22 cellular contexts compared by ENCODE assay signal in the genomic region with DNA sequence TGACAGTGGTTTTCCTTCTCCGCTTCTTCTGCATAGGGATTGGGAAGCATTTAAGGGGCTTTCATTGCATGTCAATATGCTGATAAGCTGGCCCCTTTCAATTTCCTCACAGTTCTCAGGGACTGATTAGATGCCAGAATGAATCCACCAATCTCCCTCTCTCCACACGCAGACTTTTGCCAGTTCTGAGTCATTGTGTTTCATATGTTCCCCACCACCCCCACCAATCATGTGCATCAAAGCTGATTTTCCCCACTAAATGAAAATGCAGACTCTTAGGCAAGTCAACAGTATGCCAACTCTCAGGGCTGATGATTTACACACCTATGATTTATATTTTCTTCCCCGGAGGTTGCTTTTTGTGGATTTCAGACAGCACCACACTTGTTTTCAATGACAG. TPM values are rescaled to one million over a fixed set of nuclear protein-coding genes. Genes with fewer than 3 reads are reported as not detected.
DNase-seq lines count a peak whose midpoint lies in the region; ATAC-seq, FAIRE-seq and TF ChIP-seq lines count a peak whose summit lies in the region.
"Had no signal": no experiment of that assay in that cellular context is flagged by ENCODE, and none has a peak within 500 bp of the region (broad histone marks: within the 10 kb centered on the region; RNA-seq: fewer than 3 reads in every experiment).

No MANE protein-coding gene starts in this region.

- H3K27me3 ChIP-seq in HUES48 (ENCODE audit: control insufficient read depth, insufficient read depth, low read length), result no peaks in the 10 kb centered on the region
- no peaks in the 10 kb centered on the region for H3K27me3 ChIP-seq in pancreas
- H3K27me3 ChIP-seq: left lung had no signal

- no peaks in the 10 kb centered on the region for H3K36me3 Mint-ChIP-seq in nephron progenitor cell (ENCODE audit: low read depth)
- H3K36me3 Mint-ChIP-seq: activated naive CD8-positive, alpha-beta T cell treated with anti-CD3 and anti-CD28 coated beads, Interleukin-2, amount 10 ng/mL, durations not matched to agents 7 days and 5 days; stimulated activated effector memory CD8-positive, alpha-beta T cell treated with anti-CD3 and anti-CD28 coated beads, Interleukin-12 subunit alpha, Interleukin-12 subunit beta, amount 100 ng/mL, for 72 hours had no signal

- DNase-seq in NCI-H1694 (lab: John Stamatoyannopoulos, UW) (peak; percentile 7), NCI-H1694 treated with DMSO at 0.1 percent for 48 hours (lab: John Stamatoyannopoulos, UW) (no peak), astrocyte of the hippocampus (ENCODE audit: low read depth, low spot score) (peak; percentile 57), nephron progenitor cell (no peak), pancreas (no peak), NCI-H128 (lab: John Stamatoyannopoulos, UW; ENCODE audit: unreplicated experiment) (no peak)
- DNase-seq: activated naive CD8-positive, alpha-beta T cell treated with anti-CD3 and anti-CD28 coated beads, Interleukin-2, amount 10 ng/mL, durations not matched to agents 7 days and 5 days; CD4-positive, alpha-beta T cell; DND-41; effector memory CD4-positive, alpha-beta T cell; gastrocnemius medialis; left lung; NCI-H2081; trophoblast cell had no signal

- peaks cover 17% of the 10 kb centered on the region for H3K9me3 Mint-ChIP-seq in nephron progenitor cell
- H3K9me3 Mint-ChIP-seq: activated naive CD8-positive, alpha-beta T cell treated with anti-CD3 and anti-CD28 coated beads, Interleukin-2, amount 10 ng/mL, durations not matched to agents 7 days and 5 days; CD4-positive, alpha-beta T cell; stimulated activated effector memory CD8-positive, alpha-beta T cell treated with anti-CD3 and anti-CD28 coated beads, Interleukin-12 subunit alpha, Interleukin-12 subunit beta, amount 100 ng/mL, for 72 hours had no signal

- WGBS in pancreas, 2 donors, result 56 to 61% methylated on average over 3 of the region's 3 CpGs

- H3K27me3 Mint-ChIP-seq in nephron progenitor cell (ENCODE audit: low read depth, poor library complexity), result no peaks in the 10 kb centered on the region

- peaks cover 41% of the 10 kb centered on the region for H3K4me1 ChIP-seq in HUES48 (ENCODE audit: control insufficient read depth, insufficient read depth, low read length)
- H3K4me1 ChIP-seq in pancreas, result no peaks in the 10 kb centered on the region
- H3K4me1 ChIP-seq: gastrocnemius medialis had no signal

- ATAC-seq in pancreas (no peak), HG03280 (IDR thresholded peaks at IDR 0.05; ENCODE audit: unreplicated experiment) (no peak)
- ATAC-seq: gastrocnemius medialis, left lung had no signal

- no peak overlapping the region for H3K9ac ChIP-seq in HUES48 (ENCODE audit: low read depth, low read length)

- intact Hi-C loops in pancreas (cut with DNase I), result loop anchor here in 1 of 3 donors (10.0 kb wide), 1 partner anchor 126 kb away; no protein-coding TSS in a partner anchor

- H3K27ac ChIP-seq in HUES48 (ENCODE audit: low read depth, low read length), result peak overlapping the region; percentile 47
- no peak overlapping the region for H3K27ac ChIP-seq in pancreas
- H3K27ac ChIP-seq: 22Rv1, gastrocnemius medialis, left lung, skin epidermis had no signal

- H3K4me3 ChIP-seq in HUES48 (ENCODE audit: low read depth, low read length) (no peak overlapping the region), pancreas (no peak overlapping the region)
- H3K4me3 ChIP-seq: gastrocnemius medialis, left lung, skin epidermis had no signal

- no peak for TF ChIP-seq CTCF in nephron progenitor cell (IDR thresholded peaks at IDR 0.05)
- no peak for TF ChIP-seq CTCF in pancreas (IDR thresholded peaks at IDR 0.05)

- no peak overlapping the region for H3K4me3 Mint-ChIP-seq in nephron progenitor cell
- H3K4me3 Mint-ChIP-seq: activated naive CD8-positive, alpha-beta T cell treated with anti-CD3 and anti-CD28 coated beads, Interleukin-2, amount 10 ng/mL, durations not matched to agents 7 days and 5 days; CD4-positive, alpha-beta T cell; stimulated activated effector memory CD8-positive, alpha-beta T cell treated with anti-CD3 and anti-CD28 coated beads, Interleukin-12 subunit alpha, Interleukin-12 subunit beta, amount 100 ng/mL, for 72 hours had no signal

- peak overlapping the region; percentile 4 for H3K27ac Mint-ChIP-seq in nephron progenitor cell
- H3K27ac Mint-ChIP-seq: activated naive CD8-positive, alpha-beta T cell treated with anti-CD3 and anti-CD28 coated beads, Interleukin-2, amount 10 ng/mL, durations not matched to agents 7 days and 5 days; CD4-positive, alpha-beta T cell; stimulated activated effector memory CD8-positive, alpha-beta T cell treated with anti-CD3 and anti-CD28 coated beads, Interleukin-12 subunit alpha, Interleukin-12 subunit beta, amount 100 ng/mL, for 72 hours had no signal

- peaks cover 27% of the 10 kb centered on the region for H3K4me1 Mint-ChIP-seq in nephron progenitor cell

- H3K36me3 ChIP-seq in HUES48 (ENCODE audit: control insufficient read depth, insufficient read depth, low read length) (no peaks in the 10 kb centered on the region), pancreas (no peaks in the 10 kb centered on the region)
- H3K36me3 ChIP-seq: gastrocnemius medialis, left lung had no signal

- FAIRE-seq in pancreas (lab: Jason Lieb, UNC), result no peak
- FAIRE-seq: GM19239 had no signal

- H3K9me3 ChIP-seq in HUES48 (ENCODE audit: control insufficient read depth, insufficient read depth, low read length) (no peaks in the 10 kb centered on the region), pancreas (no peaks in the 10 kb centered on the region)
- H3K9me3 ChIP-seq: gastrocnemius medialis, left lung had no signal

RNA-seq across cellular contexts. Expression of a gene that starts 47.8 kb away (rescaled TPM):
- total RNA-seq in pancreas, result not detected
- polyA plus RNA-seq in pancreas, result not detected
- total RNA-seq: activated naive CD8-positive, alpha-beta T cell treated with anti-CD3 and anti-CD28 coated beads, Interleukin-2, amount 10 ng/mL, durations not matched to agents 7 days and 5 days; CD4-positive, alpha-beta T cell; gastrocnemius medialis; HepG2; omental fat pad had no signal
- polyA plus RNA-seq: HepG2 had no signal

Comparison
In these comparisons a context has a peak if more than half of its experiments do, and no peak if none do; other contexts are left out.
1. DNase-seq: peak in NCI-H1694 (single experiment) and astrocyte of the hippocampus (single experiment); none in NCI-H1694 treated with DMSO at 0.1 percent for 48 hours (single experiment), nephron progenitor cell (single experiment), pancreas (0 of 6) and NCI-H128 (single experiment).